ENCODE assay signal across 1 cellular context in genomic region chr6:113591896-113592827, GRCh38.
TF ChIP-seq lines count a peak whose summit lies in the region.

No MANE protein-coding gene starts in this region.

TF ChIP-seq in Ishikawa, 13 proteins besides CTCF, POLR2A, EP300 and RAD21 (continued from another document):
- TF ChIP-seq EGR1 (IDR thresholded peaks at IDR 0.05) = no peak
- no peak for TF ChIP-seq TAF1 (IDR thresholded peaks at IDR 0.05; ENCODE audit: low read depth)
- no peak for TF ChIP-seq REST (IDR thresholded peaks at IDR 0.05; ENCODE audit: low read depth)
- TF ChIP-seq CREB1 (IDR thresholded peaks at IDR 0.05; ENCODE audit: low read depth) = no peak
